Comparison of ENCODE assay signal across 18 cellular contexts in genomic region chr17:34609210-34609609, GRCh38. TPM values are rescaled to one million over a fixed set of nuclear protein-coding genes. Genes with fewer than 3 reads are reported as not detected.
"Had no signal": no experiment of that assay in that cellular context is flagged by ENCODE, and none has a peak within 500 bp of the region (broad histone marks: within the 10 kb centered on the region; RNA-seq: fewer than 3 reads in every experiment).

No MANE protein-coding gene starts in this region.

- FAIRE-seq: endometrium, small intestine had no signal

- H3K4me1 ChIP-seq: tibial artery had no signal

- H3K9me3 ChIP-seq: mucosa of descending colon, tibial artery had no signal

- DNase-seq: activated CD4-positive, alpha-beta T cell treated with anti-CD3 and anti-CD28 coated beads, Interleukin-2, amount 10 ng/mL, durations not matched to agents 7 days and 5 days; activated CD8-positive, alpha-beta memory T cell treated with anti-CD3 and anti-CD28 coated beads, Interleukin-2, amount 10 ng/mL, durations not matched to agents 7 days and 5 days; activated CD8-positive, alpha-beta T cell treated with anti-CD3 and anti-CD28 coated beads for 36 hours; activated gamma-delta T cell treated with Interleukin-2 at 50 U/mL for 16 hours; activated T-cell treated with anti-CD3 and anti-CD28 coated beads for 4 hours; anterior cingulate cortex; foreskin fibroblast; mesenchymal stem cell; mucosa of descending colon; small intestine; stimulated activated CD4-positive, alpha-beta T cell treated with anti-CD3 and anti-CD28 coated beads, Interleukin-2, amount 100 ng/mL, for 24 hours; stimulated activated naive CD8-positive, alpha-beta T cell treated with anti-CD3 and anti-CD28 coated beads, Interleukin-15, amount 100 ng/mL, for 72 hours; T-helper 17 cell; tibial artery had no signal

- H3K36me3 ChIP-seq: tibial artery had no signal

- ATAC-seq: activated CD8-positive, alpha-beta memory T cell treated with anti-CD3 and anti-CD28 coated beads, Interleukin-2, amount 10 ng/mL, durations not matched to agents 7 days and 5 days; activated CD8-positive, alpha-beta T cell treated with anti-CD3 and anti-CD28 coated beads for 36 hours; mucosa of descending colon; sciatic nerve; stimulated activated effector memory CD8-positive, alpha-beta T cell treated with anti-CD3 and anti-CD28 coated beads, Interleukin-12 subunit alpha, Interleukin-12 subunit beta, amount 100 ng/mL, for 72 hours; stimulated activated naive CD8-positive, alpha-beta T cell treated with anti-CD3 and anti-CD28 coated beads, Interleukin-15, amount 100 ng/mL, for 72 hours; T-helper 17 cell had no signal

- H3K27ac ChIP-seq: tibial artery had no signal

- H3K4me3 ChIP-seq: mucosa of descending colon, tibial artery had no signal

RNA-seq across cellular contexts. Expression of gene TMEM132E, which starts 29.8 kb away (rescaled TPM):
- polyA plus RNA-seq: fibroblast of lung had no signal
